In genomic region chr18:23617412-23618009, GRCh38 we compare ENCODE assay signal across 2 cellular contexts.
A peak's percentile ranks its signal among the peaks of the same experiment; 100 is the strongest.
TF ChIP-seq lines count a peak whose summit lies in the region.

No MANE protein-coding gene starts in this region.

TF ChIP-seq in A549, 52 proteins besides CTCF, POLR2A, EP300 and RAD21:
- TF ChIP-seq HOXB13 (CRISPR knock-in tag; IDR thresholded peaks at IDR 0.05; ENCODE audit: low read depth) (no peak), HOXB5 (CRISPR knock-in tag; IDR thresholded peaks at IDR 0.05) (no peak), FOXS1 (CRISPR knock-in tag; IDR thresholded peaks at IDR 0.05) (no peak), ZSCAN20 (CRISPR knock-in tag; IDR thresholded peaks at IDR 0.05) (no peak), ZC3H11A (IDR thresholded peaks at IDR 0.05) (no peak), REST (IDR thresholded peaks at IDR 0.05) (no peak), EHF (CRISPR knock-in tag; IDR thresholded peaks at IDR 0.05) (no peak), JUN (IDR thresholded peaks at IDR 0.05) (no peak), SREBF2 (IDR thresholded peaks at IDR 0.05) (no peak), FOSB (CRISPR knock-in tag; IDR thresholded peaks at IDR 0.05) (no peak), NR3C1 (IDR thresholded peaks at IDR 0.05) (no peak)

TF ChIP-seq in GM12878, 131 proteins besides CTCF, POLR2A, EP300 and RAD21:
- TF ChIP-seq ATF7 (IDR thresholded peaks at IDR 0.05; ENCODE audit: low read depth) (peak; percentile 99), MTA2 (IDR thresholded peaks at IDR 0.05; ENCODE audit: low read depth) (peak; percentile 61), GABPA (IDR thresholded peaks at IDR 0.05; ENCODE audit: low read depth) (no peak), STAT1 (conservative IDR thresholded peaks at IDR 0.05) (no peak), ZNF622 (IDR thresholded peaks at IDR 0.05) (no peak), BRCA1 (IDR thresholded peaks at IDR 0.05; ENCODE audit: low read depth, low read length) (no peak), MLLT1 (IDR thresholded peaks at IDR 0.05) (0 out of 2 replicates have a peak, but pooled peaks have one; percentile 18), MYC (IDR thresholded peaks at IDR 0.05; ENCODE audit: insufficient read depth, insufficient read length, insufficient replicate concordance, low read length, severe bottlenecking) (no peak), SKIL (IDR thresholded peaks at IDR 0.05; ENCODE audit: low read depth, poor library complexity, severe bottlenecking) (peak; percentile 44), FOS (IDR thresholded peaks at IDR 0.05; ENCODE audit: borderline replicate concordance, extremely low read depth, insufficient read length) (no peak), RELB (IDR thresholded peaks at IDR 0.05; ENCODE audit: low read depth) (peak; percentile 94), NBN (IDR thresholded peaks at IDR 0.05) (peak; percentile 56; the same call in 1 of the 2 replicates), ZNF687 (IDR thresholded peaks at IDR 0.05) (peak; percentile 79; the same call in 1 of the 2 replicates), IKZF1 (conservative IDR thresholded peaks at IDR 0.05) (peak; percentile 40; the same call in 1 of the 2 replicates), SMAD1 (IDR thresholded peaks at IDR 0.05; ENCODE audit: low read depth, partially characterized antibody) (no peak), BMI1 (IDR thresholded peaks at IDR 0.05; ENCODE audit: borderline replicate concordance) (0 out of 2 replicates have a peak, but pooled peaks have one; percentile 6), ASH2L (IDR thresholded peaks at IDR 0.05; ENCODE audit: borderline replicate concordance, low read depth) (0 out of 2 replicates have a peak, but pooled peaks have one; percentile 13), ZBTB4 (CRISPR knock-in tag; IDR thresholded peaks at IDR 0.05) (no peak), PAX5 (IDR thresholded peaks at IDR 0.05; ENCODE audit: borderline replicate concordance, low read depth, low read length) (no peak), USF2 (IDR thresholded peaks at IDR 0.05; ENCODE audit: borderline replicate concordance, low read depth, low read length) (no peak), SREBF2 (IDR thresholded peaks at IDR 0.05; ENCODE audit: low read length) (no peak), CHD2 (IDR thresholded peaks at IDR 0.05; ENCODE audit: borderline replicate concordance, low read depth, low read length) (0 out of 2 replicates have a peak, but pooled peaks have one; percentile 27), TAF1 (IDR thresholded peaks at IDR 0.05; ENCODE audit: borderline replicate concordance, low read depth, low read length) (no peak), IKZF2 (IDR thresholded peaks at IDR 0.05) (peak; percentile 47 to 61; a peak in 3 of 4 replicates), RELA (IDR thresholded peaks at IDR 0.05; ENCODE audit: borderline replicate concordance, partially characterized antibody) (peak; percentile 39), ZNF592 (IDR thresholded peaks at IDR 0.05) (peak; percentile 52; the same call in 1 of the 2 replicates), ZNF384 (IDR thresholded peaks at IDR 0.05; ENCODE audit: borderline replicate concordance, low read depth, low read length) (peak; percentile 49; the same call in 1 of the 2 replicates), MEF2B (IDR thresholded peaks at IDR 0.05; ENCODE audit: partially characterized antibody, poor library complexity, severe bottlenecking) (peak; percentile 61), ATF2 (IDR thresholded peaks at IDR 0.05; ENCODE audit: low read length) (peak; percentile 43; the same call in 1 of the 2 replicates), HDGF (IDR thresholded peaks at IDR 0.05) (no peak), RFX5 (IDR thresholded peaks at IDR 0.05; ENCODE audit: low read depth, low read length) (no peak), PKNOX1 (IDR thresholded peaks at IDR 0.05) (no peak)
TF ChIP-seq in GM12878: peak in this region for 17.
